In genomic region chr6:53605543-53606235, GRCh38 we compare ENCODE assay signal across 24 cellular contexts.
"Had no signal": no experiment of that assay in that cellular context is flagged by ENCODE, and none has a peak within 500 bp of the region (broad histone marks: within the 10 kb centered on the region; RNA-seq: fewer than 3 reads in every experiment).

No MANE protein-coding gene starts in this region.

- H3K9me3 Mint-ChIP-seq: activated CD4-positive, alpha-beta T cell treated with anti-CD3 and anti-CD28 coated beads, Interleukin-2, amount 10 ng/mL, durations not matched to agents 7 days and 5 days; activated T-cell treated with anti-CD3 and anti-CD28 coated beads, Interleukin-2, amount 50 U/mL, for 24 hours; activated T-helper 2 cell treated with anti-CD3 and anti-CD28 coated beads, Interferon-gamma antibody, Interleukin-2, Interleukin-4, amounts not matched to agents 10 μg/mL and 5 μg/mL and 100 μg/mL, durations not matched to agents 14 hours and 24 hours and 36 hours; natural killer cell treated with Interleukin-12 subunit alpha and Interleukin-12 subunit beta and Interleukin-15 and Interleukin-18, amount 100 ng/mL, for 72 hours had no signal

- H3K36me3 ChIP-seq: esophagus muscularis mucosa, heart right ventricle, lower lobe of right lung, uterus had no signal

- H3K4me3 Mint-ChIP-seq: activated CD4-positive, alpha-beta T cell treated with anti-CD3 and anti-CD28 coated beads, Interleukin-2, amount 10 ng/mL, durations not matched to agents 7 days and 5 days; activated CD8-positive, alpha-beta T cell treated with anti-CD3 and anti-CD28 coated beads, Interleukin-2, amount 10 ng/mL, durations not matched to agents 7 days and 5 days; activated T-cell treated with anti-CD3 and anti-CD28 coated beads, Interleukin-2, amount 50 U/mL, for 24 hours; mesothelial cell of epicardium; natural killer cell treated with Interleukin-12 subunit alpha and Interleukin-12 subunit beta and Interleukin-15 and Interleukin-18, amount 100 ng/mL, for 72 hours had no signal

- H3K9me3 ChIP-seq: body of pancreas, esophagus muscularis mucosa, heart right ventricle, lower lobe of right lung, uterus had no signal

- DNase-seq: activated CD4-positive, alpha-beta T cell treated with anti-CD3 and anti-CD28 coated beads, Interleukin-2, amount 10 ng/mL, durations not matched to agents 7 days and 5 days; activated CD8-positive, alpha-beta T cell treated with anti-CD3 and anti-CD28 coated beads, Interleukin-2, amount 10 ng/mL, durations not matched to agents 7 days and 5 days; activated naive CD4-positive, alpha-beta T cell treated with Interleukin-2 at 50 U/mL for 16 hours; activated T-cell treated with anti-CD3 and anti-CD28 coated beads, Interleukin-2, amount 50 U/mL, for 24 hours; body of pancreas; central memory CD4-positive, alpha-beta T cell; dorsolateral prefrontal cortex; heart right ventricle; lower lobe of right lung; nucleus accumbens; posterior cingulate gyrus; retina; stimulated activated CD4-positive, alpha-beta T cell treated with anti-CD3 and anti-CD28 coated beads, Interleukin-12 subunit alpha, Interleukin-12 subunit beta, amount 100 ng/mL, for 4 hours; stimulated activated CD4-positive, alpha-beta T cell treated with anti-CD3 and anti-CD28 coated beads, Interleukin-1b, Interleukin-23, amount 100 ng/mL, for 48 hours; stimulated activated CD8-positive, alpha-beta memory T cell treated with anti-CD3 and anti-CD28 coated beads, Interleukin-4, amount 100 ng/mL, for 48 hours; stimulated activated naive CD4-positive, alpha-beta T cell; T-helper 1 cell; T-helper 9 cell; uterus had no signal

- H3K27ac Mint-ChIP-seq: activated CD4-positive, alpha-beta T cell treated with anti-CD3 and anti-CD28 coated beads, Interleukin-2, amount 10 ng/mL, durations not matched to agents 7 days and 5 days; activated CD8-positive, alpha-beta T cell treated with anti-CD3 and anti-CD28 coated beads, Interleukin-2, amount 10 ng/mL, durations not matched to agents 7 days and 5 days; activated T-cell treated with anti-CD3 and anti-CD28 coated beads, Interleukin-2, amount 50 U/mL, for 24 hours; activated T-helper 2 cell treated with anti-CD3 and anti-CD28 coated beads, Interferon-gamma antibody, Interleukin-2, Interleukin-4, amounts not matched to agents 10 μg/mL and 5 μg/mL and 100 μg/mL, durations not matched to agents 14 hours and 24 hours and 36 hours; mesothelial cell of epicardium; natural killer cell treated with Interleukin-12 subunit alpha and Interleukin-12 subunit beta and Interleukin-15 and Interleukin-18, amount 100 ng/mL, for 72 hours had no signal

- H3K4me1 ChIP-seq: body of pancreas, heart right ventricle, lower lobe of right lung, uterus had no signal

- ATAC-seq: activated CD4-positive, CD25-positive, alpha-beta regulatory T cell treated with anti-CD3 and anti-CD28 coated beads, Interleukin-2, amount 50 U/mL, for 24 hours; activated CD8-positive, alpha-beta T cell treated with anti-CD3 and anti-CD28 coated beads, Interleukin-2, amount 10 ng/mL, durations not matched to agents 7 days and 5 days; body of pancreas; heart right ventricle; lower lobe of right lung; natural killer cell treated with Interleukin-12 subunit alpha and Interleukin-12 subunit beta and Interleukin-15 and Interleukin-18, amount 100 ng/mL, for 72 hours had no signal

- H3K4me1 Mint-ChIP-seq: activated CD4-positive, alpha-beta T cell treated with anti-CD3 and anti-CD28 coated beads, Interleukin-2, amount 10 ng/mL, durations not matched to agents 7 days and 5 days had no signal

- H3K27me3 ChIP-seq: body of pancreas, dorsolateral prefrontal cortex, esophagus muscularis mucosa, uterus had no signal

- H3K4me3 ChIP-seq: body of pancreas, dorsolateral prefrontal cortex, esophagus muscularis mucosa, heart right ventricle, lower lobe of right lung, uterus had no signal

- H3K36me3 Mint-ChIP-seq: mesothelial cell of epicardium; natural killer cell treated with Interleukin-12 subunit alpha and Interleukin-12 subunit beta and Interleukin-15 and Interleukin-18, amount 100 ng/mL, for 72 hours had no signal

- H3K27ac ChIP-seq: body of pancreas, dorsolateral prefrontal cortex, esophagus muscularis mucosa, heart right ventricle, lower lobe of right lung had no signal
